Comparison of ENCODE assay signal across 26 cellular contexts in the genomic region with DNA sequence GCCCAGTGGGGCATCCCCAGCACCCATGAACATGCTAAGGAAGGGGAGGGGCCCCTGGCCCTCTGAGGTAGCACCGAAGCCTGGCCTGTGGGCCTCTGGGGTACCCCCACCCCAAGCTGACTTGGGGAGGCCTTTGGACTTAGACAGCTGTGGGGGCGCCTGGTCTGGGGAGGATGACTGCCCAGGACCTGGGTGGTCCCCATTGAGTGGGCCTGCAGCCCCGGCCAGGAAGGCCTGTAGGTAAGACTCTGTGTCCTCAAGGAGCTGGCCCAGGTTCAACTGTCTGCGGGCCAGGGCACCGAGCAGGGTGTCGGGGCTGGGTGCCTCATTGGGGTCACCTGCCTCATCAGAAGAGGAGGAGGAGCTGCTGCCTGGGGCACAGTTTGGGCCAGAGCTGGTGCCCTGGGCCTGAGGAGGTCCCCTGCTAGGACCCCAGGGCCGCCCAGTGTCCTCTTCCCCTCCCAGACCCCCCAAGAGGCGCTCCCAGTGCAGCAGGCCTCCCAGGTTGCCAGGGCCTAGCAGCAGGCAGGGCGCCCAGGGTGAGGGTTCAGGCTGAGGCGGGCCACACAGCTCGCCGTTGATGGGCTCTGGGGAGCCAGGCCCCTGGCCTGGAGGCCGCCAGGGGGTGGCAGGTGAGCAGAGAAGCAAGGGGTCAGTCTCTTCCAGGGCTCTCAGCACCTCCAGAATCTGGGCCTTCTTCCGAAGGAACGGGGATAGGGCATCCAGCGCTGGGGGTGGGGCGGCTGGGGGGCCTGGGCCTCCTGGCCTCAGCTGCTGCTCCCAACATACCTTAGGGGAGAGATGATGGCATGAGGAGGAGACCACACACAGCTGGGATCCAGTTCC.
"Had no signal": no experiment of that assay in that cellular context is flagged by ENCODE, and none has a peak within 500 bp of the region (broad histone marks: within the 10 kb centered on the region; RNA-seq: fewer than 3 reads in every experiment).

No MANE protein-coding gene starts in this region.

- H3K27me3 ChIP-seq: adrenal gland, breast epithelium, gastrocnemius medialis, left lung, upper lobe of right lung had no signal

- H3K27ac ChIP-seq: adrenal gland, breast epithelium, gastrocnemius medialis, thoracic aorta, upper lobe of right lung had no signal

- H3K9me3 Mint-ChIP-seq: activated B cell treated with CpG ODN at 0.5 μM for 24 hours; activated CD4-positive, alpha-beta memory T cell treated with anti-CD3 and anti-CD28 coated beads for 36 hours; activated naive CD4-positive, alpha-beta T cell treated with anti-CD3 and anti-CD28 coated beads, Interleukin-2, amount 50 U/mL, for 72 hours; activated T-helper 1 cell treated with anti-CD3 and anti-CD28 coated beads, Interleukin-12 subunit alpha, Interleukin-12 subunit beta, Interleukin-2, Interleukin-4 antibody, amounts not matched to agents 30 ng/mL and 10 ng/mL and 1 ng/mL, durations not matched to agents 14 hours and 24 hours and 36 hours; naive thymus-derived CD8-positive, alpha-beta T cell; T-helper 2 cell treated with Interferon-gamma antibody and Interleukin-4, amounts not matched to agents 5 μg/mL and 100 μg/mL, for 36 hours had no signal

- DNase-seq: activated B cell treated with CpG ODN at 0.5 μM for 24 hours; activated CD4-positive, alpha-beta memory T cell treated with anti-CD3 and anti-CD28 coated beads for 36 hours; activated CD4-positive, alpha-beta T cell treated with anti-CD3 and anti-CD28 coated beads for 4 hours; activated gamma-delta T cell treated with Interleukin-2 at 50 U/mL for 16 hours; activated T-cell treated with anti-CD3 and anti-CD28 coated beads for 4 hours; adrenal gland; cortex of kidney; effector CD4-positive, alpha-beta T cell; gastrocnemius medialis; head of caudate nucleus; kidney; left lung; naive thymus-derived CD8-positive, alpha-beta T cell; nucleus accumbens; retina; stimulated activated CD4-positive, alpha-beta T cell treated with anti-CD3 and anti-CD28 coated beads, Interleukin-4, amount 100 ng/mL, for 1 hour; upper lobe of right lung had no signal

- FAIRE-seq: astrocyte, kidney, TTC549 had no signal

- ATAC-seq: activated naive CD4-positive, alpha-beta T cell treated with anti-CD3 and anti-CD28 coated beads, Interleukin-2, amount 50 U/mL, for 72 hours; esophagus mucosa; gastrocnemius medialis; left lung; naive thymus-derived CD8-positive, alpha-beta T cell had no signal

- H3K9me3 ChIP-seq: adrenal gland, breast epithelium, gastrocnemius medialis, left lung, thoracic aorta, upper lobe of right lung had no signal

- H3K27me3 Mint-ChIP-seq: activated B cell treated with CpG ODN at 0.5 μM for 24 hours; activated CD4-positive, alpha-beta memory T cell treated with anti-CD3 and anti-CD28 coated beads for 36 hours; naive thymus-derived CD8-positive, alpha-beta T cell had no signal

- H3K27ac Mint-ChIP-seq: activated B cell treated with CpG ODN at 0.5 μM for 24 hours; activated CD4-positive, alpha-beta memory T cell treated with anti-CD3 and anti-CD28 coated beads for 36 hours; activated T-helper 1 cell treated with anti-CD3 and anti-CD28 coated beads, Interleukin-12 subunit alpha, Interleukin-12 subunit beta, Interleukin-2, Interleukin-4 antibody, amounts not matched to agents 30 ng/mL and 10 ng/mL and 1 ng/mL, durations not matched to agents 14 hours and 24 hours and 36 hours; T-helper 2 cell treated with Interferon-gamma antibody and Interleukin-4, amounts not matched to agents 5 μg/mL and 100 μg/mL, for 36 hours had no signal

- H3K4me1 Mint-ChIP-seq: activated B cell treated with CpG ODN at 0.5 μM for 24 hours had no signal

- H3K4me3 Mint-ChIP-seq: activated B cell treated with CpG ODN at 0.5 μM for 24 hours; activated CD4-positive, alpha-beta memory T cell treated with anti-CD3 and anti-CD28 coated beads for 36 hours; activated T-helper 1 cell treated with anti-CD3 and anti-CD28 coated beads, Interleukin-12 subunit alpha, Interleukin-12 subunit beta, Interleukin-2, Interleukin-4 antibody, amounts not matched to agents 30 ng/mL and 10 ng/mL and 1 ng/mL, durations not matched to agents 14 hours and 24 hours and 36 hours; naive thymus-derived CD8-positive, alpha-beta T cell; T-helper 2 cell treated with Interferon-gamma antibody and Interleukin-4, amounts not matched to agents 5 μg/mL and 100 μg/mL, for 36 hours had no signal

- H3K36me3 Mint-ChIP-seq: activated CD4-positive, alpha-beta memory T cell treated with anti-CD3 and anti-CD28 coated beads for 36 hours; activated naive CD4-positive, alpha-beta T cell treated with anti-CD3 and anti-CD28 coated beads, Interleukin-2, amount 50 U/mL, for 72 hours had no signal

- H3K4me3 ChIP-seq: adrenal gland, breast epithelium, gastrocnemius medialis, skin epidermis, thoracic aorta, upper lobe of right lung had no signal

- H3K4me1 ChIP-seq: breast epithelium, upper lobe of right lung had no signal
